8 cellular contexts compared by ENCODE assay signal in genomic region chr2:112481528-112482228, GRCh38. TPM values are rescaled to one million over a fixed set of nuclear protein-coding genes. Genes with fewer than 3 reads are reported as not detected.
DNase-seq lines count a peak whose midpoint lies in the region; ATAC-seq and TF ChIP-seq lines count a peak whose summit lies in the region.

TTL (plus strand) TSS chr2:112482156; CDS start chr2:112482345, 189 bp downstream.

- ATAC-seq in HG02870 (IDR thresholded peaks at IDR 0.05; ENCODE audit: unreplicated experiment) (peak; percentile 63), WTC11 (peak; percentile 62)

- H3K27ac ChIP-seq in caudate nucleus (ENCODE audit: low read depth, low read length) (peak within 1 kb of the TSS; percentile 92), spleen (peak within 1 kb of the TSS; percentile 85 to 96 (median 92))

- intact Hi-C loops in spleen (cut with DNase I; ENCODE audit: low total_unique reads), result loop anchor here (10.0 kb wide), 1 partner anchor 103 kb away; the partner anchor contains the start of gene CHCHD5

- H3K27ac Mint-ChIP-seq in WTC11, result peak within 1 kb of the TSS; percentile 86

- H3K36me3 ChIP-seq in spleen, result peaks cover 0 to 11% (median 0%) of the 10 kb centered on the region in 6 donors

- no peaks in the 10 kb centered on the region for H3K9me3 Mint-ChIP-seq in WTC11

- peaks cover 13 to 53% (median 27%) of the 10 kb centered on the region in 6 donors for H3K4me1 ChIP-seq in spleen

- peaks cover 22% of the 10 kb centered on the region for H3K27me3 Mint-ChIP-seq in WTC11 (ENCODE audit: low read depth)

- POLR2A ChIA-PET in WTC11 (lab: Charles Lee), result no interaction called here

- peak within 1 kb of the TSS; percentile 82 to 95 (median 89) for H3K4me3 ChIP-seq in spleen

- peaks cover 11% of the 10 kb centered on the region; the same call in 1 of the 2 replicates for H3K36me3 Mint-ChIP-seq in WTC11

- peak within 1 kb of the TSS; percentile 96 for H3K4me3 Mint-ChIP-seq in WTC11

- DNase-seq in NCI-H2107 (lab: John Stamatoyannopoulos, UW) (peak; percentile 27), NCI-H2107 treated with DMSO at 0.1 percent for 48 hours (lab: John Stamatoyannopoulos, UW; ENCODE audit: unreplicated experiment) (no peak), NCI-H2029 treated with DMSO at 0.1 percent for 48 hours (lab: John Stamatoyannopoulos, UW) (peak; percentile 24), WTC11 (ENCODE audit: low spot score) (peak; percentile 60), caudate nucleus (lab: John Stamatoyannopoulos, UW) (peak in 53 of 61 donors; percentile 11 to 84 (median 63)), iris pigment epithelial cell (ENCODE audit: low read depth) (peak; percentile 67), spleen (peak; percentile 96)

- 0 to 1% (median 1%) methylated on average over 49 to 80 of the region's 80 CpGs for WGBS in spleen, 5 donors

- H3K4me1 Mint-ChIP-seq in WTC11, result peaks cover 13% of the 10 kb centered on the region

- TF ChIP-seq POLR2A in spleen (IDR thresholded peaks at IDR 0.05), result peak in 2 of 3 donors; percentile 6 to 54

- no peaks in the 10 kb centered on the region for H3K27me3 ChIP-seq in spleen (replicated peaks in 1 of 7)

- no peaks in the 10 kb centered on the region for H3K9me3 ChIP-seq in spleen

- CTCF ChIA-PET in WTC11 (lab: Charles Lee), result interaction anchor here (0.6 to 1.0 kb wide), 2 partner anchors 62 to 221 kb away, joined by 3 read pairs; no protein-coding TSS in a partner anchor

- TF ChIP-seq CTCF in WTC11 (IDR thresholded peaks at IDR 0.05) (no peak), spleen (IDR thresholded peaks at IDR 0.05 in 8 of 11, conservative IDR thresholded peaks at IDR 0.05 in 3 of 11) (no peak)

TF ChIP-seq in WTC11, 78 proteins besides CTCF, POLR2A, EP300 and RAD21 (continues in another document):
- no peak for TF ChIP-seq MLX (CRISPR knock-in tag; IDR thresholded peaks at IDR 0.05)
- no peak for TF ChIP-seq ESRRA (CRISPR knock-in tag; IDR thresholded peaks at IDR 0.05; ENCODE audit: borderline replicate concordance)
- no peak for TF ChIP-seq ZBTB43 (CRISPR knock-in tag; IDR thresholded peaks at IDR 0.05)
- TF ChIP-seq NFYB (CRISPR knock-in tag; conservative IDR thresholded peaks at IDR 0.05; ENCODE audit: low read depth), result no peak
- TF ChIP-seq ETV6 (CRISPR knock-in tag; IDR thresholded peaks at IDR 0.05), result peak; percentile 40; the same call in 1 of the 2 replicates
- no peak for TF ChIP-seq ZNF138 (CRISPR knock-in tag; conservative IDR thresholded peaks at IDR 0.05)
- no peak for TF ChIP-seq STAT6 (CRISPR knock-in tag; conservative IDR thresholded peaks at IDR 0.05; ENCODE audit: low read depth)
- TF ChIP-seq E2F5 (CRISPR knock-in tag; IDR thresholded peaks at IDR 0.05), result peak; percentile 36; the same call in 1 of the 2 replicates
- no peak for TF ChIP-seq ATF3 (CRISPR knock-in tag; conservative IDR thresholded peaks at IDR 0.05)
- TF ChIP-seq ATF1 (CRISPR knock-in tag; IDR thresholded peaks at IDR 0.05), result no peak
- TF ChIP-seq CREB1 (CRISPR knock-in tag; IDR thresholded peaks at IDR 0.05), result no peak
- peak; percentile 47 for TF ChIP-seq USF2 (CRISPR knock-in tag; IDR thresholded peaks at IDR 0.05)
- TF ChIP-seq NR3C1 (CRISPR knock-in tag; conservative IDR thresholded peaks at IDR 0.05; ENCODE audit: low read depth), result no peak
- TF ChIP-seq AFF4 (CRISPR knock-in tag; IDR thresholded peaks at IDR 0.05; ENCODE audit: borderline replicate concordance), result no peak
- TF ChIP-seq FOXP1 (CRISPR knock-in tag; IDR thresholded peaks at IDR 0.05; ENCODE audit: borderline replicate concordance), result peak; percentile 28; the same call in 1 of the 2 replicates
- no peak for TF ChIP-seq CREM (CRISPR knock-in tag; IDR thresholded peaks at IDR 0.05)
- TF ChIP-seq SP1 (CRISPR knock-in tag; conservative IDR thresholded peaks at IDR 0.05), result 0 out of 2 replicates have a peak, but pooled peaks have one; percentile 28

RNA-seq across cellular contexts. Expression of gene TTL, which starts in this region (rescaled TPM):
- total RNA-seq in WTC11 (2021) (39.9 to 44.2 TPM (median 42.4 TPM) in 3 replicates), spleen (10 to 100 TPM; 17.6 to 29.8 (median 27.1) TPM)
- polyA plus RNA-seq in spleen, result 10 to 100 TPM in 1 of 3 donors, 1 to 10 TPM in 2; 8.1 to 12.7 (median 9.1) TPM
